Comparison of ENCODE assay signal across 1 cellular context in the genomic region with DNA sequence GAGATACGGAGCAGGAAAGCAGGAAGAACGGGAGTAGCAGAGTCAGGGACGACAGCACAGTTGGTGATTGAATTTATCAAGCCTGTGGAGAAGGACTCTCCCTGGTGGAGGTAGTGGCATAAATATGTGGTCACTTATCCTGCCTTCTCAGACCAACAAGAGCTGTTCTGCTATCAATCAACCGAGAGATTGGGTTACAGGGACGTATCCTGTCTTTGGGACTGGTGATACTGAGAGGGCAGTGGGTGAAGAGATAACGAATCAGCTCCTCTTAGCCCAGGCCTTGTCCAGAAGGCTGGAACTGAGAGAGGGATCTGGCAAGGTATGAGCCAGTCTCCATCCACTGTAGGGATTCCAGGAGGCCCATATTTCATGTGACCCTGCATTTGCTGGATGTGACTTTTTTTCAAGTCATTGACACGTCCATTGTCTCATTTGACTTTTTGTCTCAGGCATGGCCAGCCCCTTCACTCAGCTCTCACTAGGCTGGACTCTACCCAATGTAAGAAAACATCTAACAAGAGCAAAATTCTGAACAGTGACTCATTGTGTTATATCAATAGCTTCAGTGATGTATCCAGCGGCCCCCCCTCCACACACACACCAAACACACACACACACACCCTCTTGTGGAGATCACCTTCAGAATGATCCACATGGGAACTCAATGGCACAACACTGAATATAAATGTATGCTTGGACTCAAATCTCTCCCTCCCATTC.
TF ChIP-seq lines count a peak whose summit lies in the region.

No MANE protein-coding gene starts in this region.

TF ChIP-seq in HepG2, 621 proteins besides CTCF, POLR2A, EP300 and RAD21 (continues in another document):
- TF ChIP-seq ZNF331 (CRISPR knock-in tag; IDR thresholded peaks at IDR 0.05), result 0 out of 2 replicates have a peak, but pooled peaks have one; percentile 13
- TF ChIP-seq SOX13 (IDR thresholded peaks at IDR 0.05), result no peak
- TF ChIP-seq SOX13 (CRISPR knock-in tag; conservative IDR thresholded peaks at IDR 0.05 in 1 of 2, IDR thresholded peaks at IDR 0.05 in 1 of 2), result peak in 1 of 2 experiments; percentile 83; a peak in 2 of 4 replicates
- TF ChIP-seq NFE2L1 (CRISPR knock-in tag; IDR thresholded peaks at IDR 0.05; ENCODE audit: borderline replicate concordance), result no peak
- 0 out of 2 replicates have a peak, but pooled peaks have one; percentile 33 for TF ChIP-seq JUND (CRISPR knock-in tag; IDR thresholded peaks at IDR 0.05)
- peak; percentile 23; the same call in 1 of the 2 replicates for TF ChIP-seq TBX2 (CRISPR knock-in tag; IDR thresholded peaks at IDR 0.05; ENCODE audit: borderline replicate concordance)
- TF ChIP-seq, protein P1, sequence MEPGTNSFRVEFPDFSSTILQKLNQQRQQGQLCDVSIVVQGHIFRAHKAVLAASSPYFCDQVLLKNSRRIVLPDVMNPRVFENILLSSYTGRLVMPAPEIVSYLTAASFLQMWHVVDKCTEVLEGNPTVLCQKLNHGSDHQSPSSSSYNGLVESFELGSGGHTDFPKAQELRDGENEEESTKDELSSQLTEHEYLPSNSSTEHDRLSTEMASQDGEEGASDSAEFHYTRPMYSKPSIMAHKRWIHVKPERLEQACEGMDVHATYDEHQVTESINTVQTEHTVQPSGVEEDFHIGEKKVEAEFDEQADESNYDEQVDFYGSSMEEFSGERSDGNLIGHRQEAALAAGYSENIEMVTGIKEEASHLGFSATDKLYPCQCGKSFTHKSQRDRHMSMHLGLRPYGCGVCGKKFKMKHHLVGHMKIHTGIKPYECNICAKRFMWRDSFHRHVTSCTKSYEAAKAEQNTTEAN (CRISPR knock-in tag; conservative IDR thresholded peaks at IDR 0.05), result peak; percentile 48; the same call in 1 of the 2 replicates
- TF ChIP-seq, protein P2, sequence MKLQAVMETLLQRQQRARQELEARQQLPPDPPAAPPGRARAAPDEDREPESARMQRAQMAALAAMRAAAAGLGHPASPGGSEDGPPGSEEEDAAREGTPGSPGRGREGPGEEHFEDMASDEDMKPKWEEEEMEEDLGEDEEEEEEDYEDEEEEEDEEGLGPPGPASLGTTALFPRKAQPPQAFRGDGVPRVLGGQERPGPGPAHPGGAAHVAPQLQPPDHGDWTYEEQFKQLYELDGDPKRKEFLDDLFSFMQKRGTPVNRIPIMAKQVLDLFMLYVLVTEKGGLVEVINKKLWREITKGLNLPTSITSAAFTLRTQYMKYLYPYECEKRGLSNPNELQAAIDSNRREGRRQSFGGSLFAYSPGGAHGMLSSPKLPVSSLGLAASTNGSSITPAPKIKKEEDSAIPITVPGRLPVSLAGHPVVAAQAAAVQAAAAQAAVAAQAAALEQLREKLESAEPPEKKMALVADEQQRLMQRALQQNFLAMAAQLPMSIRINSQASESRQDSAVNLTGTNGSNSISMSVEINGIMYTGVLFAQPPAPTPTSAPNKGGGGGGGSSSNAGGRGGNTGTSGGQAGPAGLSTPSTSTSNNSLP (IDR thresholded peaks at IDR 0.05; ENCODE audit: low read depth, low read length), result peak; percentile 78
- TF ChIP-seq FOXC1 (CRISPR knock-in tag; IDR thresholded peaks at IDR 0.05; ENCODE audit: borderline replicate concordance), result no peak
- TF ChIP-seq SMC3 (IDR thresholded peaks at IDR 0.05; ENCODE audit: low read length), result 0 out of 2 replicates have a peak, but pooled peaks have one; percentile 22
- TF ChIP-seq, protein P3, sequence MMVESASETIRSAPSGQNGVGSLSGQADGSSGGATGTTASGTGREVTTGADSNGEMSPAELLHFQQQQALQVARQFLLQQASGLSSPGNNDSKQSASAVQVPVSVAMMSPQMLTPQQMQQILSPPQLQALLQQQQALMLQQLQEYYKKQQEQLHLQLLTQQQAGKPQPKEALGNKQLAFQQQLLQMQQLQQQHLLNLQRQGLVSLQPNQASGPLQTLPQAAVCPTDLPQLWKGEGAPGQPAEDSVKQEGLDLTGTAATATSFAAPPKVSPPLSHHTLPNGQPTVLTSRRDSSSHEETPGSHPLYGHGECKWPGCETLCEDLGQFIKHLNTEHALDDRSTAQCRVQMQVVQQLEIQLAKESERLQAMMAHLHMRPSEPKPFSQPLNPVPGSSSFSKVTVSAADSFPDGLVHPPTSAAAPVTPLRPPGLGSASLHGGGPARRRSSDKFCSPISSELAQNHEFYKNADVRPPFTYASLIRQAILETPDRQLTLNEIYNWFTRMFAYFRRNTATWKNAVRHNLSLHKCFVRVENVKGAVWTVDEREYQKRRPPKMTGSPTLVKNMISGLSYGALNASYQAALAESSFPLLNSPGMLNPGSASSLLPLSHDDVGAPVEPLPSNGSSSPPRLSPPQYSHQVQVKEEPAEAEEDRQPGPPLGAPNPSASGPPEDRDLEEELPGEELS (CRISPR knock-in tag; IDR thresholded peaks at IDR 0.05), result peak; percentile 31; the same call in 1 of the 2 replicates
- TF ChIP-seq, protein P4, sequence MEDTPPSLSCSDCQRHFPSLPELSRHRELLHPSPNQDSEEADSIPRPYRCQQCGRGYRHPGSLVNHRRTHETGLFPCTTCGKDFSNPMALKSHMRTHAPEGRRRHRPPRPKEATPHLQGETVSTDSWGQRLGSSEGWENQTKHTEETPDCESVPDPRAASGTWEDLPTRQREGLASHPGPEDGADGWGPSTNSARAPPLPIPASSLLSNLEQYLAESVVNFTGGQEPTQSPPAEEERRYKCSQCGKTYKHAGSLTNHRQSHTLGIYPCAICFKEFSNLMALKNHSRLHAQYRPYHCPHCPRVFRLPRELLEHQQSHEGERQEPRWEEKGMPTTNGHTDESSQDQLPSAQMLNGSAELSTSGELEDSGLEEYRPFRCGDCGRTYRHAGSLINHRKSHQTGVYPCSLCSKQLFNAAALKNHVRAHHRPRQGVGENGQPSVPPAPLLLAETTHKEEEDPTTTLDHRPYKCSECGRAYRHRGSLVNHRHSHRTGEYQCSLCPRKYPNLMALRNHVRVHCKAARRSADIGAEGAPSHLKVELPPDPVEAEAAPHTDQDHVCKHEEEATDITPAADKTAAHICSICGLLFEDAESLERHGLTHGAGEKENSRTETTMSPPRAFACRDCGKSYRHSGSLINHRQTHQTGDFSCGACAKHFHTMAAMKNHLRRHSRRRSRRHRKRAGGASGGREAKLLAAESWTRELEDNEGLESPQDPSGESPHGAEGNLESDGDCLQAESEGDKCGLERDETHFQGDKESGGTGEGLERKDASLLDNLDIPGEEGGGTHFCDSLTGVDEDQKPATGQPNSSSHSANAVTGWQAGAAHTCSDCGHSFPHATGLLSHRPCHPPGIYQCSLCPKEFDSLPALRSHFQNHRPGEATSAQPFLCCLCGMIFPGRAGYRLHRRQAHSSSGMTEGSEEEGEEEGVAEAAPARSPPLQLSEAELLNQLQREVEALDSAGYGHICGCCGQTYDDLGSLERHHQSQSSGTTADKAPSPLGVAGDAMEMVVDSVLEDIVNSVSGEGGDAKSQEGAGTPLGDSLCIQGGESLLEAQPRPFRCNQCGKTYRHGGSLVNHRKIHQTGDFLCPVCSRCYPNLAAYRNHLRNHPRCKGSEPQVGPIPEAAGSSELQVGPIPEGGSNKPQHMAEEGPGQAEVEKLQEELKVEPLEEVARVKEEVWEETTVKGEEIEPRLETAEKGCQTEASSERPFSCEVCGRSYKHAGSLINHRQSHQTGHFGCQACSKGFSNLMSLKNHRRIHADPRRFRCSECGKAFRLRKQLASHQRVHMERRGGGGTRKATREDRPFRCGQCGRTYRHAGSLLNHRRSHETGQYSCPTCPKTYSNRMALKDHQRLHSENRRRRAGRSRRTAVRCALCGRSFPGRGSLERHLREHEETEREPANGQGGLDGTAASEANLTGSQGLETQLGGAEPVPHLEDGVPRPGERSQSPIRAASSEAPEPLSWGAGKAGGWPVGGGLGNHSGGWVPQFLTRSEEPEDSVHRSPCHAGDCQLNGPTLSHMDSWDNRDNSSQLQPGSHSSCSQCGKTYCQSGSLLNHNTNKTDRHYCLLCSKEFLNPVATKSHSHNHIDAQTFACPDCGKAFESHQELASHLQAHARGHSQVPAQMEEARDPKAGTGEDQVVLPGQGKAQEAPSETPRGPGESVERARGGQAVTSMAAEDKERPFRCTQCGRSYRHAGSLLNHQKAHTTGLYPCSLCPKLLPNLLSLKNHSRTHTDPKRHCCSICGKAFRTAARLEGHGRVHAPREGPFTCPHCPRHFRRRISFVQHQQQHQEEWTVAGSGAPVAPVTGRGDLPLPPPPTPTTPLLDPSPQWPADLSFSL (CRISPR knock-in tag; IDR thresholded peaks at IDR 0.05), result peak; percentile 79; the same call in 1 of the 2 replicates
- TF ChIP-seq ZFY (CRISPR knock-in tag; IDR thresholded peaks at IDR 0.05), result 0 out of 2 replicates have a peak, but pooled peaks have one; percentile 18
- TF ChIP-seq ZNF382 (CRISPR knock-in tag; IDR thresholded peaks at IDR 0.05; ENCODE audit: borderline replicate concordance), result no peak
- 0 out of 2 replicates have a peak, but pooled peaks have one; percentile 17 for TF ChIP-seq ZNF335 (CRISPR knock-in tag; IDR thresholded peaks at IDR 0.05)
- peak; percentile 84 for TF ChIP-seq FOSL2 (CRISPR knock-in tag; IDR thresholded peaks at IDR 0.05)
- TF ChIP-seq, protein P5, sequence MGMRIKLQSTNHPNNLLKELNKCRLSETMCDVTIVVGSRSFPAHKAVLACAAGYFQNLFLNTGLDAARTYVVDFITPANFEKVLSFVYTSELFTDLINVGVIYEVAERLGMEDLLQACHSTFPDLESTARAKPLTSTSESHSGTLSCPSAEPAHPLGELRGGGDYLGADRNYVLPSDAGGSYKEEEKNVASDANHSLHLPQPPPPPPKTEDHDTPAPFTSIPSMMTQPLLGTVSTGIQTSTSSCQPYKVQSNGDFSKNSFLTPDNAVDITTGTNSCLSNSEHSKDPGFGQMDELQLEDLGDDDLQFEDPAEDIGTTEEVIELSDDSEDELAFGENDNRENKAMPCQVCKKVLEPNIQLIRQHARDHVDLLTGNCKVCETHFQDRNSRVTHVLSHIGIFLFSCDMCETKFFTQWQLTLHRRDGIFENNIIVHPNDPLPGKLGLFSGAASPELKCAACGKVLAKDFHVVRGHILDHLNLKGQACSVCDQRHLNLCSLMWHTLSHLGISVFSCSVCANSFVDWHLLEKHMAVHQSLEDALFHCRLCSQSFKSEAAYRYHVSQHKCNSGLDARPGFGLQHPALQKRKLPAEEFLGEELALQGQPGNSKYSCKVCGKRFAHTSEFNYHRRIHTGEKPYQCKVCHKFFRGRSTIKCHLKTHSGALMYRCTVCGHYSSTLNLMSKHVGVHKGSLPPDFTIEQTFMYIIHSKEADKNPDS (CRISPR knock-in tag; IDR thresholded peaks at IDR 0.05), result no peak
- TF ChIP-seq ZBTB38 (CRISPR knock-in tag; IDR thresholded peaks at IDR 0.05), result 0 out of 2 replicates have a peak, but pooled peaks have one; percentile 15
- TF ChIP-seq, protein P6, sequence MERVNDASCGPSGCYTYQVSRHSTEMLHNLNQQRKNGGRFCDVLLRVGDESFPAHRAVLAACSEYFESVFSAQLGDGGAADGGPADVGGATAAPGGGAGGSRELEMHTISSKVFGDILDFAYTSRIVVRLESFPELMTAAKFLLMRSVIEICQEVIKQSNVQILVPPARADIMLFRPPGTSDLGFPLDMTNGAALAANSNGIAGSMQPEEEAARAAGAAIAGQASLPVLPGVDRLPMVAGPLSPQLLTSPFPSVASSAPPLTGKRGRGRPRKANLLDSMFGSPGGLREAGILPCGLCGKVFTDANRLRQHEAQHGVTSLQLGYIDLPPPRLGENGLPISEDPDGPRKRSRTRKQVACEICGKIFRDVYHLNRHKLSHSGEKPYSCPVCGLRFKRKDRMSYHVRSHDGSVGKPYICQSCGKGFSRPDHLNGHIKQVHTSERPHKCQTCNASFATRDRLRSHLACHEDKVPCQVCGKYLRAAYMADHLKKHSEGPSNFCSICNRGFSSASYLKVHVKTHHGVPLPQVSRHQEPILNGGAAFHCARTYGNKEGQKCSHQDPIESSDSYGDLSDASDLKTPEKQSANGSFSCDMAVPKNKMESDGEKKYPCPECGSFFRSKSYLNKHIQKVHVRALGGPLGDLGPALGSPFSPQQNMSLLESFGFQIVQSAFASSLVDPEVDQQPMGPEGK (CRISPR knock-in tag; IDR thresholded peaks at IDR 0.05), result peak; percentile 84
- TF ChIP-seq JUNB (CRISPR knock-in tag; IDR thresholded peaks at IDR 0.05; ENCODE audit: borderline replicate concordance), result peak; percentile 46; the same call in 1 of the 2 replicates
- no peak for TF ChIP-seq NR2F6 (IDR thresholded peaks at IDR 0.05)
- peak; percentile 35; the same call in 1 of the 2 replicates for TF ChIP-seq NR2F6 (CRISPR knock-in tag; IDR thresholded peaks at IDR 0.05)
- TF ChIP-seq, protein P7, sequence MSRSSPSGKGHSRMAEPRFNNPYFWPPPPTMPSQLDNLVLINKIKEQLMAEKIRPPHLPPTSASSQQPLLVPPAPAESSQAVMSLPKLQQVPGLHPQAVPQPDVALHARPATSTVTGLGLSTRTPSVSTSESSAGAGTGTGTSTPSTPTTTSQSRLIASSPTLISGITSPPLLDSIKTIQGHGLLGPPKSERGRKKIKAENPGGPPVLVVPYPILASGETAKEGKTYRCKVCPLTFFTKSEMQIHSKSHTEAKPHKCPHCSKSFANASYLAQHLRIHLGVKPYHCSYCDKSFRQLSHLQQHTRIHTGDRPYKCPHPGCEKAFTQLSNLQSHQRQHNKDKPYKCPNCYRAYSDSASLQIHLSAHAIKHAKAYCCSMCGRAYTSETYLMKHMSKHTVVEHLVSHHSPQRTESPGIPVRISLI (CRISPR knock-in tag; IDR thresholded peaks at IDR 0.05; ENCODE audit: borderline replicate concordance), result peak; percentile 71; the same call in 1 of the 2 replicates
- TF ChIP-seq HNRNPLL (IDR thresholded peaks at IDR 0.05; ENCODE audit: low read depth, low read length, poor library complexity, severe bottlenecking), result no peak
- peak; percentile 53; the same call in 1 of the 2 replicates for TF ChIP-seq TGIF2 (CRISPR knock-in tag; IDR thresholded peaks at IDR 0.05)
- 0 out of 2 replicates have a peak, but pooled peaks have one; percentile 18 for TF ChIP-seq ELF3 (CRISPR knock-in tag; IDR thresholded peaks at IDR 0.05)
- TF ChIP-seq KDM4B (CRISPR knock-in tag; IDR thresholded peaks at IDR 0.05), result no peak
- TF ChIP-seq ZNF644 (CRISPR knock-in tag; IDR thresholded peaks at IDR 0.05; ENCODE audit: low read depth), result peak; percentile 68
- peak; percentile 78 for TF ChIP-seq SOX5 (CRISPR knock-in tag; IDR thresholded peaks at IDR 0.05; ENCODE audit: borderline replicate concordance)
- 0 out of 2 replicates have a peak, but pooled peaks have one; percentile 33 for TF ChIP-seq MAZ (IDR thresholded peaks at IDR 0.05; ENCODE audit: borderline replicate concordance, low read depth, low read length)
- no peak for TF ChIP-seq MAZ (CRISPR knock-in tag; IDR thresholded peaks at IDR 0.05; ENCODE audit: low read depth)
- TF ChIP-seq KAT8 (CRISPR knock-in tag; IDR thresholded peaks at IDR 0.05), result 0 out of 2 replicates have a peak, but pooled peaks have one; percentile 14
